9 cellular contexts compared by ENCODE assay signal in genomic region chr13:113410472-113411201, GRCh38. TPM values are rescaled to one million over a fixed set of nuclear protein-coding genes. Genes with fewer than 3 reads are reported as not detected.
A peak's percentile ranks its signal among the peaks of the same experiment; 100 is the strongest.
DNase-seq lines count a peak whose midpoint lies in the region; ATAC-seq and TF ChIP-seq lines count a peak whose summit lies in the region.
"Had no signal": no experiment of that assay in that cellular context is flagged by ENCODE, and none has a peak within 500 bp of the region (broad histone marks: within the 10 kb centered on the region; RNA-seq: fewer than 3 reads in every experiment).

No MANE protein-coding gene starts in this region.

- H3K9me2 ChIP-seq in GM23248 (ENCODE audit: insufficient read depth): no peaks in the 10 kb centered on the region

- peak overlapping the region; percentile 37 for H2AFZ ChIP-seq in GM23248

- H3K36me3 ChIP-seq in GM23248 (ENCODE audit: low read depth): no peaks in the 10 kb centered on the region
- no peaks in the 10 kb centered on the region for H3K36me3 ChIP-seq in RWPE2 (ENCODE audit: low read depth)
- no peaks in the 10 kb centered on the region for H3K36me3 ChIP-seq in BE2C
- H3K36me3 ChIP-seq in CD4-positive, alpha-beta memory T cell (ENCODE audit: insufficient read depth, low read length): no peaks in the 10 kb centered on the region

- peaks cover 4% of the 10 kb centered on the region; the same call in 1 of the 2 replicates for H3F3A ChIP-seq in GM23248 (ENCODE audit: insufficient read depth)

- H3K79me2 ChIP-seq in GM23248 (ENCODE audit: insufficient read depth): no peaks in the 10 kb centered on the region

- H3K4me1 Mint-ChIP-seq in activated CD4-positive, alpha-beta memory T cell treated with anti-CD3 and anti-CD28 coated beads, Interleukin-2, amount 10 ng/mL, durations not matched to agents 7 days and 5 days: no peaks in the 10 kb centered on the region
- H3K4me1 Mint-ChIP-seq in CD4-positive, alpha-beta memory T cell: no peaks in the 10 kb centered on the region

- peak overlapping the region; percentile 74 for H3K4me2 ChIP-seq in GM23248 (ENCODE audit: unreplicated experiment)

- H3K9ac ChIP-seq in GM23248: peak overlapping the region; percentile 82

- H3K27me3 ChIP-seq in GM23248 (replicated peaks; ENCODE audit: insufficient read depth) (no peaks in the 10 kb centered on the region), RWPE2 (ENCODE audit: insufficient read depth, poor library complexity, severe bottlenecking) (no peaks in the 10 kb centered on the region), BE2C (no peaks in the 10 kb centered on the region; the same call in 1 of the 2 replicates)
- H3K27me3 ChIP-seq in CD4-positive, alpha-beta memory T cell (ENCODE audit: insufficient read depth, low read length): no peaks in the 10 kb centered on the region

- H3K4me3 ChIP-seq in GM23248 (peak overlapping the region; percentile 57), RWPE2 (ENCODE audit: severe bottlenecking) (no peak overlapping the region), fibroblast of villous mesenchyme (ENCODE audit: low read depth, low read length) (peak overlapping the region; percentile 39), skin epidermis (no peak overlapping the region), BE2C (ENCODE audit: low read depth, low read length) (no peak overlapping the region)
- H3K4me3 ChIP-seq in CD4-positive, alpha-beta memory T cell (ENCODE audit: low read length in 2 of 2): no peak overlapping the region

- no peaks in the 10 kb centered on the region for H4K20me1 ChIP-seq in GM23248 (ENCODE audit: insufficient read depth)

- in situ Hi-C loops in GM23248 (cut with MboI): no loop called here

- intact Hi-C loops in CD4-positive, alpha-beta memory T cell (cut with micrococcal nuclease): no loop called here

- WGBS in GM23248 (ENCODE audit: low coverage in 1 of 2, low lambda C conversion rate in 2 of 2, missing lambda C conversion rate in 2 of 2), 2 experiments: 3 to 6% methylated on average over 28 to 34 of the region's 34 CpGs

- H3K9me3 ChIP-seq in GM23248 (ENCODE audit: low read depth) (no peaks in the 10 kb centered on the region), RWPE2 (ENCODE audit: severe bottlenecking) (no peaks in the 10 kb centered on the region), BE2C (no peaks in the 10 kb centered on the region)
- no peaks in the 10 kb centered on the region for H3K9me3 ChIP-seq in CD4-positive, alpha-beta memory T cell (ENCODE audit: control insufficient read depth in 1 of 2, low read length in 2 of 2)

- POLR2A ChIA-PET in activated CD4-positive, alpha-beta memory T cell treated with anti-CD3 and anti-CD28 coated beads, Interleukin-2, amount 10 ng/mL, durations not matched to agents 7 days and 5 days (lab: Charles Lee): no interaction called here
- POLR2A ChIA-PET in CD4-positive, alpha-beta memory T cell (lab: Charles Lee; ENCODE audit: partially characterized antibody): no interaction called here

- no peak overlapping the region for H3K27ac Mint-ChIP-seq in activated CD4-positive, alpha-beta memory T cell treated with anti-CD3 and anti-CD28 coated beads, Interleukin-2, amount 10 ng/mL, durations not matched to agents 7 days and 5 days
- peak overlapping the region in 3 of 7 donors; percentile 18 to 62 (median 41) for H3K27ac Mint-ChIP-seq in CD4-positive, alpha-beta memory T cell

- TF ChIP-seq CTCF in RWPE2 (IDR thresholded peaks at IDR 0.05; ENCODE audit: poor library complexity, severe bottlenecking) (no peak), fibroblast of villous mesenchyme (IDR thresholded peaks at IDR 0.05; ENCODE audit: insufficient read depth, low read depth, low read length) (no peak), BE2C (IDR thresholded peaks at IDR 0.05; ENCODE audit: low read depth, low read length) (no peak)

- ATAC-seq in RWPE2 (ENCODE audit: low read depth) (peak; percentile 26; the same call in 2 of the 3 replicates), HG03095 (IDR thresholded peaks at IDR 0.05; ENCODE audit: unreplicated experiment) (no peak)

- peaks cover 2% of the 10 kb centered on the region for H3K9me3 Mint-ChIP-seq in activated CD4-positive, alpha-beta memory T cell treated with anti-CD3 and anti-CD28 coated beads, Interleukin-2, amount 10 ng/mL, durations not matched to agents 7 days and 5 days
- peaks cover 0 to 2% (median 0%) of the 10 kb centered on the region in 8 donors for H3K9me3 Mint-ChIP-seq in CD4-positive, alpha-beta memory T cell

- H3K4me3 Mint-ChIP-seq in activated CD4-positive, alpha-beta memory T cell treated with anti-CD3 and anti-CD28 coated beads, Interleukin-2, amount 10 ng/mL, durations not matched to agents 7 days and 5 days: no peak overlapping the region
- H3K4me3 Mint-ChIP-seq in CD4-positive, alpha-beta memory T cell: no peak overlapping the region

- peaks cover 33% of the 10 kb centered on the region for H3K4me1 ChIP-seq in GM23248 (ENCODE audit: insufficient read depth)
- peaks cover 6% of the 10 kb centered on the region for H3K4me1 ChIP-seq in RWPE2 (ENCODE audit: insufficient read depth, poor library complexity, severe bottlenecking)
- H3K4me1 ChIP-seq in BE2C: no peaks in the 10 kb centered on the region
- no peaks in the 10 kb centered on the region for H3K4me1 ChIP-seq in CD4-positive, alpha-beta memory T cell (ENCODE audit: insufficient read depth, low read length)

- peak; percentile 93 for DNase-seq in GM23248
- peak; percentile 56 for DNase-seq in RWPE2 (ENCODE audit: low spot score)
- DNase-seq in fibroblast of villous mesenchyme (ENCODE audit: low read depth): peak; percentile 80
- no peak for DNase-seq in activated CD4-positive, alpha-beta memory T cell treated with anti-CD3 and anti-CD28 coated beads, Interleukin-2, amount 10 ng/mL, durations not matched to agents 7 days and 5 days
- DNase-seq in BE2C: no peak
- no peak for DNase-seq in CD4-positive, alpha-beta memory T cell
- DNase-seq: NCI-H1092 had no signal

- no peaks in the 10 kb centered on the region for H3K27me3 Mint-ChIP-seq in activated CD4-positive, alpha-beta memory T cell treated with anti-CD3 and anti-CD28 coated beads, Interleukin-2, amount 10 ng/mL, durations not matched to agents 7 days and 5 days
- peaks cover 0 to 3% of the 10 kb centered on the region in 2 donors for H3K27me3 Mint-ChIP-seq in CD4-positive, alpha-beta memory T cell

- H3K27ac ChIP-seq in GM23248 (peak overlapping the region; percentile 98), RWPE2 (ENCODE audit: poor library complexity, severe bottlenecking) (no peak overlapping the region), skin epidermis (peak overlapping the region in 11 of 21 experiments; percentile 0 to 85 (median 56))
- no peak overlapping the region for H3K27ac ChIP-seq in CD4-positive, alpha-beta memory T cell (ENCODE audit: low read depth, low read length)

- CTCF ChIA-PET in activated CD4-positive, alpha-beta memory T cell treated with anti-CD3 and anti-CD28 coated beads, Interleukin-2, amount 10 ng/mL, durations not matched to agents 7 days and 5 days (lab: Charles Lee): interaction anchor here (0.8 kb wide), 1 partner anchor 467 kb away, joined by 4 read pairs; no protein-coding TSS in a partner anchor
- CTCF ChIA-PET in CD4-positive, alpha-beta memory T cell (lab: Charles Lee; ENCODE audit: partially characterized antibody): no interaction called here

- no peaks in the 10 kb centered on the region for H3K36me3 Mint-ChIP-seq in activated CD4-positive, alpha-beta memory T cell treated with anti-CD3 and anti-CD28 coated beads, Interleukin-2, amount 10 ng/mL, durations not matched to agents 7 days and 5 days (ENCODE audit: low read depth)
- H3K36me3 Mint-ChIP-seq in CD4-positive, alpha-beta memory T cell: no peaks in the 10 kb centered on the region

RNA-seq across cellular contexts. Expression of gene ADPRHL1, which starts 42.7 kb away (rescaled TPM):
- 1.4 and 2.2 TPM in 2 replicates for total RNA-seq in GM23248 (2014; rRNA removed; shearing (Covaris generic))
- polyA plus RNA-seq in GM23248 (2016; fragmentation: Nextera tagmentation; extraction: Ambion mirVana): 1.6 and 1.8 TPM in 2 replicates
- 1.3 and 2.9 TPM in 2 replicates for total RNA-seq in fibroblast of villous mesenchyme
- total RNA-seq in activated CD4-positive, alpha-beta memory T cell treated with anti-CD3 and anti-CD28 coated beads, Interleukin-2, amount 10 ng/mL, durations not matched to agents 7 days and 5 days: under 1 TPM; 0.71 to 0.75 TPM
- 0.54 TPM for polyA plus RNA-seq in BE2C (2012; ENCODE audit: insufficient read depth, insufficient read length, low read depth)
- total RNA-seq in CD4-positive, alpha-beta memory T cell: 1 to 10 TPM; 1.3 to 1.5 TPM
- under 1 TPM in 1 of 2 donors, not detected in 1; 0.09 TPM for polyA plus RNA-seq in CD4-positive, alpha-beta memory T cell

RNA-seq across cellular contexts. Expression of gene GRTP1, which starts 46.7 kb away (rescaled TPM):
- total RNA-seq in GM23248 (2014; rRNA removed; shearing (Covaris generic)): not detected in 2 replicates
- 0.18 TPM in 1 of 2 replicates, not detected in the other for polyA plus RNA-seq in GM23248 (2016; fragmentation: Nextera tagmentation; extraction: Ambion mirVana)
- 0.43 and 3.2 TPM in 2 replicates for total RNA-seq in fibroblast of villous mesenchyme
- total RNA-seq in activated CD4-positive, alpha-beta memory T cell treated with anti-CD3 and anti-CD28 coated beads, Interleukin-2, amount 10 ng/mL, durations not matched to agents 7 days and 5 days: under 1 TPM in 1 of 2 experiments, not detected in 1; 0.20 TPM
- 0.82 TPM for polyA plus RNA-seq in BE2C (2012; ENCODE audit: insufficient read depth, insufficient read length, low read depth)
- total RNA-seq in CD4-positive, alpha-beta memory T cell: under 1 TPM; 0.38 to 0.50 TPM
- polyA plus RNA-seq in CD4-positive, alpha-beta memory T cell: under 1 TPM; 0.31 to 0.42 TPM

Comparison
In these comparisons a context has a peak if more than half of its experiments do, and no peak if none do; other contexts are left out.
1. DNase-seq: peak in GM23248 (single experiment), RWPE2 (single experiment) and fibroblast of villous mesenchyme (single experiment); none in activated CD4-positive, alpha-beta memory T cell treated with anti-CD3 and anti-CD28 coated beads, Interleukin-2, amount 10 ng/mL, durations not matched to agents 7 days and 5 days (single experiment), BE2C (single experiment) and CD4-positive, alpha-beta memory T cell (0 of 5).
2. H3K27ac ChIP-seq: peak in GM23248 (single experiment) and skin epidermis (11 of 21); none in RWPE2 (single experiment) and CD4-positive, alpha-beta memory T cell (single experiment).
3. H3K4me3 ChIP-seq: peak in GM23248 (single experiment) and fibroblast of villous mesenchyme (single experiment); none in RWPE2 (single experiment), skin epidermis (0 of 7), BE2C (single experiment) and CD4-positive, alpha-beta memory T cell (0 of 2).